Comparison of ENCODE assay signal across 15 cellular contexts in the genomic region with DNA sequence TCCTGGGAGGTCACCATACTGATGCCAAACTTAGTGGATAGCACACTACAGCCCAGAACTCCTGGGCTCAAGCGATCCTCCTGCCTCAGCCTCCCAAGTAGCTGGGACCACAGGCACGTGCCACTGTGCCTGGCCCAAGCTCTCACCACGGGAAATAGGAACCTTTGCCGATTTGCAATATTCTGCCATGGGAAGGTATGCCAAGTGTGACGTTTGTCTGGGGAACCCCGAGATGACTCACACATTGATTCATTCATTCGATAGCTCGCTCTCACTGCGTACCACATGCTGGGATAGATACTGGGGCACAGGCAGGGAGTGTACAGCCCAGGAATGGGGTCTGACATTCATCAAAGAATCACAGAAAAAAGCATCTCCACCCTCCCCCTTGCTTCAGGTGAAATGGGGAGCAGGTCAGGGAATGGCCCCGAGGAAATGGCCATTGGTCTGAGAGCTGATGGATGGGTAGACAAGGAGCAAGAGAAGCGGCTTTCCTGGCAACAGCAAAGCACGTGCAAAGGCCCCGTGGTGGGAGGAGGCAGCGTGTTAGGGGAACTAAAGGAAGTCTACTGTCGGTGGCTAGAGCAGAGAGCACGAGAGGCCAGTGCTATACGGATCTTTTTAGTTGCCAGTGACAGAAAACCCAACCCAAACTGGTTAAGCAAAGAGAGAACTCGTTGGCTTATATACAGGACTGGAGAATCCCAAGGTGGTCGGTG. TPM values are rescaled to one million over a fixed set of nuclear protein-coding genes. Genes with fewer than 3 reads are reported as not detected.
DNase-seq lines count a peak whose midpoint lies in the region; ATAC-seq and TF ChIP-seq lines count a peak whose summit lies in the region.
"Had no signal": no experiment of that assay in that cellular context is flagged by ENCODE, and none has a peak within 500 bp of the region (broad histone marks: within the 10 kb centered on the region; RNA-seq: fewer than 3 reads in every experiment).

No MANE protein-coding gene starts in this region.

- H3K27ac Mint-ChIP-seq in CD14-positive monocyte: peak overlapping the region in 4 of 7 donors; percentile 18 to 76 (median 30)
- H3K27ac Mint-ChIP-seq: activated CD8-positive, alpha-beta memory T cell treated with anti-CD3 and anti-CD28 coated beads, Interleukin-2, amount 10 ng/mL, durations not matched to agents 7 days and 5 days had no signal

- H3K4me1 ChIP-seq in transverse colon: peaks cover 0 to 16% (median 7%) of the 10 kb centered on the region in 4 donors

- no peak overlapping the region for H3K4me3 Mint-ChIP-seq in CD14-positive monocyte
- H3K4me3 Mint-ChIP-seq: activated CD8-positive, alpha-beta memory T cell treated with anti-CD3 and anti-CD28 coated beads, Interleukin-2, amount 10 ng/mL, durations not matched to agents 7 days and 5 days; naive thymus-derived CD8-positive, alpha-beta T cell had no signal

- peaks cover 24% of the 10 kb centered on the region for H3K4me1 Mint-ChIP-seq in CD14-positive monocyte

- peaks cover 4 to 6% (median 5%) of the 10 kb centered on the region in 3 donors for H3K27me3 Mint-ChIP-seq in CD14-positive monocyte (ENCODE audit: low read depth in 3 of 3)
- H3K27me3 Mint-ChIP-seq: naive thymus-derived CD8-positive, alpha-beta T cell had no signal

- DNase-seq in CD14-positive monocyte (ENCODE audit: low spot score) (peak; percentile 61), HK-2 (ENCODE audit: unreplicated experiment) (peak; percentile 63), astrocyte of the cerebellum (ENCODE audit: low read depth) (peak; percentile 38), lung microvascular endothelial cell (ENCODE audit: low read depth in 2 of 2) (peak; percentile 53 to 56), NCI-H446 treated with DMSO at 0.1 percent for 48 hours (lab: John Stamatoyannopoulos, UW) (no peak), transverse colon (no peak)
- DNase-seq: activated CD8-positive, alpha-beta memory T cell treated with anti-CD3 and anti-CD28 coated beads, Interleukin-2, amount 10 ng/mL, durations not matched to agents 7 days and 5 days; DMS79; dorsolateral prefrontal cortex; naive thymus-derived CD8-positive, alpha-beta T cell; NCI-H2171 treated with DMSO at 0.1 percent for 48 hours; SIG-M5; upper lobe of left lung had no signal

- H3K4me3 ChIP-seq in astrocyte of the cerebellum (ENCODE audit: low read depth, low read length) (no peak overlapping the region), transverse colon (no peak overlapping the region)
- H3K4me3 ChIP-seq: dorsolateral prefrontal cortex, upper lobe of left lung had no signal

- H3K9me3 ChIP-seq in transverse colon: no peaks in the 10 kb centered on the region
- H3K9me3 ChIP-seq: upper lobe of left lung had no signal

- peaks cover 0 to 2% (median 0%) of the 10 kb centered on the region in 7 donors for H3K9me3 Mint-ChIP-seq in CD14-positive monocyte
- H3K9me3 Mint-ChIP-seq: naive thymus-derived CD8-positive, alpha-beta T cell had no signal

- in situ Hi-C loops in astrocyte of the cerebellum (cut with HindIII; ENCODE audit: low sequenced_read_pairs) (loop anchor here (5.0 kb wide), 1 partner anchor 99 kb away; no protein-coding TSS in a partner anchor), transverse colon (cut with MboI; ENCODE audit: low pct_ligation_motif_present in 1 of 4, low pct_unique_long_range_greater_than_20kb in 1 of 4, low sequenced_read_pairs in 3 of 4) (no loop called here)

- no peak for ATAC-seq in HG03097 (IDR thresholded peaks at IDR 0.05; ENCODE audit: low FRiP score, unreplicated experiment)
- ATAC-seq in GM18511 (IDR thresholded peaks at IDR 0.05; ENCODE audit: unreplicated experiment): no peak
- ATAC-seq: activated CD8-positive, alpha-beta memory T cell treated with anti-CD3 and anti-CD28 coated beads, Interleukin-2, amount 10 ng/mL, durations not matched to agents 7 days and 5 days; naive thymus-derived CD8-positive, alpha-beta T cell had no signal

- H3K27ac ChIP-seq in transverse colon: no peak overlapping the region
- H3K27ac ChIP-seq: dorsolateral prefrontal cortex had no signal

- TF ChIP-seq POLR2A in transverse colon (IDR thresholded peaks at IDR 0.05): no peak

- TF ChIP-seq EP300 in transverse colon (IDR thresholded peaks at IDR 0.05; ENCODE audit: low read depth): no peak

- peaks cover 4% of the 10 kb centered on the region for H3K27me3 ChIP-seq in transverse colon
- H3K27me3 ChIP-seq: dorsolateral prefrontal cortex, upper lobe of left lung had no signal

- WGBS in transverse colon (ENCODE audit: low coverage in 1 of 2), 2 donors: 84 to 88% methylated on average over 10 to 19 of the region's 19 CpGs

- TF ChIP-seq CTCF in CD14-positive monocyte (IDR thresholded peaks at IDR 0.05) (no peak), astrocyte of the cerebellum (IDR thresholded peaks at IDR 0.05; ENCODE audit: low read depth, low read length, missing control alignments) (no peak), transverse colon (IDR thresholded peaks at IDR 0.05) (no peak)

- H3K36me3 ChIP-seq in transverse colon: no peaks in the 10 kb centered on the region
- H3K36me3 ChIP-seq: upper lobe of left lung had no signal

- intact Hi-C loops in CD14-positive monocyte (cut with micrococcal nuclease) (no loop called here), transverse colon (cut with DNase I; ENCODE audit: low total_unique reads) (loop anchor here (5.0 kb wide), 1 partner anchor 1104 kb away; no protein-coding TSS in a partner anchor)

- no peaks in the 10 kb centered on the region for H3K36me3 Mint-ChIP-seq in CD14-positive monocyte
- H3K36me3 Mint-ChIP-seq: activated CD8-positive, alpha-beta memory T cell treated with anti-CD3 and anti-CD28 coated beads, Interleukin-2, amount 10 ng/mL, durations not matched to agents 7 days and 5 days; naive thymus-derived CD8-positive, alpha-beta T cell had no signal

RNA-seq across cellular contexts. Expression of a gene that starts 44.1 kb away (rescaled TPM):
- under 1 TPM; 0.11 to 0.51 TPM for polyA plus RNA-seq in CD14-positive monocyte
- total RNA-seq in lung microvascular endothelial cell (under 0.01 and 0.40 TPM in 2 replicates), transverse colon (under 1 TPM in 1 of 4 donors, not detected in 3; under 0.01 TPM)

Comparison
In these comparisons a context has a peak if more than half of its experiments do, and no peak if none do; other contexts are left out.
1. DNase-seq: peak in CD14-positive monocyte (single experiment), HK-2 (single experiment), astrocyte of the cerebellum (single experiment) and lung microvascular endothelial cell (2 of 2); none in NCI-H446 treated with DMSO at 0.1 percent for 48 hours (single experiment) and transverse colon (single experiment).